In the genomic region with DNA sequence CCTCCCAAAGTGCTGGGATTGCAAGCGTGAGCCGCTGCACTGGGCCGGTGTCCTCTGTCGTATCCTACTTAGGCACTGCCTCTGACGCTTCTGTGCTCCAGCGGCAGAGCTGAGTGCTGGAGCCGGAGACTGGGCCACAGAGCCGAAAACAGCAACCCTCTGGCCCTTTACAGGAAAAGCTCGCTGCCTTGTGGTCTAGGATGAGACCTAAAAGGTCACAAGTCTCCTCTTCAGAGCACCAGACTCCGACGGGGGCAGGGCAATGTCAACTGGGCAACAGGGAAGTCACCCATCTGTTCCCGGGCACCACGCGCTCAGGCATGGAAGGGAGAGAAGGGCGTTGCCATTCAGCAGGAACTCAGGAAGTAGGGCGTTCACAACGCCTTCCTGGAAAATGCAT, we compare ENCODE assay signal across 14 cellular contexts.
A peak's percentile ranks its signal among the peaks of the same experiment; 100 is the strongest.
DNase-seq lines count a peak whose midpoint lies in the region; ATAC-seq and TF ChIP-seq lines count a peak whose summit lies in the region.
"Had no signal": no experiment of that assay in that cellular context is flagged by ENCODE, and none has a peak within 500 bp of the region (broad histone marks: within the 10 kb centered on the region; RNA-seq: fewer than 3 reads in every experiment).

No MANE protein-coding gene starts in this region.

- H3K4me2 ChIP-seq in BLaER1 treated with 17β-estradiol and CSF1 and Interleukin-3, amounts not matched to agents 10 nM and 100 nM = peak overlapping the region; percentile 38 to 92 (median 62)

- peaks cover 0 to 22% (median 0%) of the 10 kb centered on the region in 11 experiments; a peak in 6 of 22 replicates for H3K36me3 ChIP-seq in BLaER1 treated with 17β-estradiol and CSF1 and Interleukin-3, amounts not matched to agents 10 nM and 100 nM
- no peaks in the 10 kb centered on the region for H3K36me3 ChIP-seq in esophagus squamous epithelium

- no peaks in the 10 kb centered on the region for H3K36me3 Mint-ChIP-seq in natural killer cell treated with Interleukin-12 subunit alpha and Interleukin-12 subunit beta and Interleukin-15 and Interleukin-18, amount 100 ng/mL, for 72 hours
- H3K36me3 Mint-ChIP-seq: activated CD8-positive, alpha-beta memory T cell treated with anti-CD3 and anti-CD28 coated beads, Interleukin-2, amount 10 ng/mL, durations not matched to agents 7 days and 5 days had no signal

- peak overlapping the region in 9 of 11 experiments; percentile 4 to 53 (median 40); a peak in 10 of 22 replicates for H3K27ac ChIP-seq in BLaER1 treated with 17β-estradiol and CSF1 and Interleukin-3, amounts not matched to agents 10 nM and 100 nM
- peak overlapping the region; percentile 39 to 54 (median 46) for H3K27ac ChIP-seq in esophagus squamous epithelium

- H3K4me3 ChIP-seq in BLaER1 treated with 17β-estradiol and CSF1 and Interleukin-3, amounts not matched to agents 10 nM and 100 nM = no peak overlapping the region
- no peak overlapping the region for H3K4me3 ChIP-seq in esophagus squamous epithelium

- peaks cover 11 to 20% (median 14%) of the 10 kb centered on the region in 11 experiments for H3K9me3 ChIP-seq in BLaER1 treated with 17β-estradiol and CSF1 and Interleukin-3, amounts not matched to agents 10 nM and 100 nM (replicated peaks in 1 of 11)
- H3K9me3 ChIP-seq in esophagus squamous epithelium = no peaks in the 10 kb centered on the region

- H3K27me3 Mint-ChIP-seq in natural killer cell treated with Interleukin-12 subunit alpha and Interleukin-12 subunit beta and Interleukin-15 and Interleukin-18, amount 100 ng/mL, for 72 hours = no peaks in the 10 kb centered on the region
- H3K27me3 Mint-ChIP-seq: activated CD8-positive, alpha-beta memory T cell treated with anti-CD3 and anti-CD28 coated beads, Interleukin-2, amount 10 ng/mL, durations not matched to agents 7 days and 5 days had no signal

- H3K9me3 Mint-ChIP-seq in natural killer cell treated with Interleukin-12 subunit alpha and Interleukin-12 subunit beta and Interleukin-15 and Interleukin-18, amount 100 ng/mL, for 72 hours = peaks cover 3% of the 10 kb centered on the region
- H3K9me3 Mint-ChIP-seq: nephron had no signal

- H4K20me1 ChIP-seq in BLaER1 treated with 17β-estradiol and CSF1 and Interleukin-3, amounts not matched to agents 10 nM and 100 nM = peaks cover 0 to 87% (median 7%) of the 10 kb centered on the region in 11 experiments; a peak in 14 of 22 replicates

- peak overlapping the region; percentile 49 to 98 for H3K27ac Mint-ChIP-seq in natural killer cell treated with Interleukin-12 subunit alpha and Interleukin-12 subunit beta and Interleukin-15 and Interleukin-18, amount 100 ng/mL, for 72 hours
- H3K27ac Mint-ChIP-seq: activated CD8-positive, alpha-beta memory T cell treated with anti-CD3 and anti-CD28 coated beads, Interleukin-2, amount 10 ng/mL, durations not matched to agents 7 days and 5 days; nephron had no signal

- H3K4me1 Mint-ChIP-seq in natural killer cell treated with Interleukin-12 subunit alpha and Interleukin-12 subunit beta and Interleukin-15 and Interleukin-18, amount 100 ng/mL, for 72 hours (ENCODE audit: low read depth in 2 of 2) = peaks cover 45 to 54% of the 10 kb centered on the region in 2 donors
- H3K4me1 Mint-ChIP-seq: nephron had no signal

- no peak for TF ChIP-seq POLR2A in esophagus squamous epithelium (IDR thresholded peaks at IDR 0.05)

- H3K4me1 ChIP-seq in BLaER1 treated with 17β-estradiol and CSF1 and Interleukin-3, amounts not matched to agents 10 nM and 100 nM = peaks cover 28 to 70% (median 42%) of the 10 kb centered on the region in 10 experiments
- peaks cover 0 to 26% (median 0%) of the 10 kb centered on the region in 3 donors for H3K4me1 ChIP-seq in esophagus squamous epithelium

- H3K9ac ChIP-seq in BLaER1 treated with 17β-estradiol and CSF1 and Interleukin-3, amounts not matched to agents 10 nM and 100 nM = peak overlapping the region in 6 of 11 experiments; percentile 1 to 43 (median 25); a peak in 3 of 22 replicates

- H3K27me3 ChIP-seq in BLaER1 treated with 17β-estradiol and CSF1 and Interleukin-3, amounts not matched to agents 10 nM and 100 nM = peaks cover 0 to 1% (median 0%) of the 10 kb centered on the region in 11 experiments; a peak in 1 of 22 replicates
- H3K27me3 ChIP-seq in esophagus squamous epithelium = peaks cover 0 to 1% (median 0%) of the 10 kb centered on the region in 4 donors

- ATAC-seq in natural killer cell treated with Interleukin-12 subunit alpha and Interleukin-12 subunit beta and Interleukin-15 and Interleukin-18, amount 100 ng/mL, for 72 hours = peak; percentile 64 to 73
- ATAC-seq in GM21390 (IDR thresholded peaks at IDR 0.05; ENCODE audit: unreplicated experiment) = no peak
- no peak for ATAC-seq in HG03439 (IDR thresholded peaks at IDR 0.05; ENCODE audit: unreplicated experiment)
- ATAC-seq: activated CD8-positive, alpha-beta memory T cell treated with anti-CD3 and anti-CD28 coated beads, Interleukin-2, amount 10 ng/mL, durations not matched to agents 7 days and 5 days had no signal

- peak overlapping the region; percentile 71 for H3K4me3 Mint-ChIP-seq in natural killer cell treated with Interleukin-12 subunit alpha and Interleukin-12 subunit beta and Interleukin-15 and Interleukin-18, amount 100 ng/mL, for 72 hours
- H3K4me3 Mint-ChIP-seq: activated CD8-positive, alpha-beta memory T cell treated with anti-CD3 and anti-CD28 coated beads, Interleukin-2, amount 10 ng/mL, durations not matched to agents 7 days and 5 days; nephron had no signal

- WGBS in esophagus squamous epithelium, 2 donors = 48 to 64% methylated on average over 5 to 9 of the region's 17 CpGs

- DNase-seq in NOMO-1 treated with DMSO at 0.1 percent for 48 hours (lab: John Stamatoyannopoulos, UW; ENCODE audit: unreplicated experiment) = peak; percentile 42
- no peak for DNase-seq in esophagus squamous epithelium (lab: John Stamatoyannopoulos, UW)
- peak; percentile 67 for DNase-seq in natural killer cell treated with Interleukin-12 subunit alpha and Interleukin-12 subunit beta and Interleukin-15 and Interleukin-18, amount 100 ng/mL, for 72 hours (ENCODE audit: low spot score)
- no peak for DNase-seq in stimulated activated CD4-positive, alpha-beta T cell treated with anti-CD3 and anti-CD28 coated beads, Interleukin-15, amount 100 ng/mL, for 24 hours
- DNase-seq in activated CD4-positive, alpha-beta T cell treated with anti-CD3 and anti-CD28 coated beads, Interleukin-2, amount 50 U/mL, for 4 hours = no peak
- DNase-seq: activated CD8-positive, alpha-beta memory T cell treated with anti-CD3 and anti-CD28 coated beads, Interleukin-2, amount 10 ng/mL, durations not matched to agents 7 days and 5 days; central memory CD4-positive, alpha-beta T cell; glutamatergic neuron; NCI-H1092; RPMI8226 had no signal

- no peak for TF ChIP-seq CTCF in esophagus squamous epithelium (IDR thresholded peaks at IDR 0.05)

- intact Hi-C loops in esophagus squamous epithelium (cut with DNase I) = no loop called here

Comparison
In these comparisons a context has a peak if more than half of its experiments do, and no peak if none do; other contexts are left out.
1. DNase-seq: peak in NOMO-1 treated with DMSO at 0.1 percent for 48 hours (single experiment) and natural killer cell treated with Interleukin-12 subunit alpha and Interleukin-12 subunit beta and Interleukin-15 and Interleukin-18, amount 100 ng/mL, for 72 hours (single experiment); none in esophagus squamous epithelium (single experiment), stimulated activated CD4-positive, alpha-beta T cell treated with anti-CD3 and anti-CD28 coated beads, Interleukin-15, amount 100 ng/mL, for 24 hours (single experiment) and activated CD4-positive, alpha-beta T cell treated with anti-CD3 and anti-CD28 coated beads, Interleukin-2, amount 50 U/mL, for 4 hours (0 of 2).
2. ATAC-seq: peak in natural killer cell treated with Interleukin-12 subunit alpha and Interleukin-12 subunit beta and Interleukin-15 and Interleukin-18, amount 100 ng/mL, for 72 hours (2 of 2); none in GM21390 (single experiment) and HG03439 (single experiment).